In genomic region chr11:114256898-114257286, GRCh38 we compare ENCODE assay signal across 14 cellular contexts. TPM values are rescaled to one million over a fixed set of nuclear protein-coding genes. Genes with fewer than 3 reads are reported as not detected.
DNase-seq lines count a peak whose midpoint lies in the region; ATAC-seq and TF ChIP-seq lines count a peak whose summit lies in the region.
"Had no signal": no experiment of that assay in that cellular context is flagged by ENCODE, and none has a peak within 500 bp of the region (broad histone marks: within the 10 kb centered on the region; RNA-seq: fewer than 3 reads in every experiment).

No MANE protein-coding gene starts in this region.

- H3K4me3 Mint-ChIP-seq in neural progenitor cell = no peak overlapping the region
- H3K4me3 Mint-ChIP-seq: activated naive CD4-positive, alpha-beta T cell treated with anti-CD3 and anti-CD28 coated beads for 36 hours; CD14-positive monocyte; naive thymus-derived CD8-positive, alpha-beta T cell had no signal

- H3K36me3 Mint-ChIP-seq in neural progenitor cell = peaks cover 3% of the 10 kb centered on the region
- H3K36me3 Mint-ChIP-seq: naive thymus-derived CD8-positive, alpha-beta T cell had no signal

- peaks cover 0 to 10% of the 10 kb centered on the region in 2 donors for H3K4me1 ChIP-seq in esophagus (ENCODE audit: control insufficient read depth in 2 of 2, insufficient read depth in 2 of 2, low read length in 1 of 2)
- peaks cover 84% of the 10 kb centered on the region for H3K4me1 ChIP-seq in neural progenitor cell
- H3K4me1 ChIP-seq in tibial nerve = peaks cover 0 to 79% (median 46%) of the 10 kb centered on the region in 4 donors

- peaks cover 17% of the 10 kb centered on the region for H3K27me3 Mint-ChIP-seq in neural progenitor cell (ENCODE audit: insufficient read depth, low read depth)

- H3K36me3 ChIP-seq in esophagus (ENCODE audit: control insufficient read depth in 2 of 2, insufficient read depth in 2 of 2, low read length in 1 of 2) = no peaks in the 10 kb centered on the region
- H3K36me3 ChIP-seq in neural progenitor cell = no peaks in the 10 kb centered on the region
- H3K36me3 ChIP-seq in tibial nerve = peaks cover 0 to 40% (median under 1%) of the 10 kb centered on the region in 3 donors

- H3K27ac ChIP-seq in VCaP = peak overlapping the region; percentile 45; the same call in 1 of the 2 replicates
- H3K27ac ChIP-seq in esophagus (ENCODE audit: low read depth in 2 of 2, low read length in 1 of 2) = peak overlapping the region; percentile 22 to 25
- H3K27ac ChIP-seq in neural progenitor cell = peak overlapping the region; percentile 87
- H3K27ac ChIP-seq in tibial nerve = peak overlapping the region; percentile 76 to 91 (median 82)

- no peak overlapping the region for H3K9ac ChIP-seq in neural progenitor cell

- peaks cover 37% of the 10 kb centered on the region for H3F3A ChIP-seq in neural progenitor cell (ENCODE audit: low read depth)

- H3K27me3 ChIP-seq in esophagus (ENCODE audit: control insufficient read depth in 1 of 2, insufficient read depth in 2 of 2, low read length in 2 of 2) (no peaks in the 10 kb centered on the region), neural progenitor cell (no peaks in the 10 kb centered on the region), tibial nerve (no peaks in the 10 kb centered on the region)

- H2AFZ ChIP-seq in neural progenitor cell (replicated peaks) = no peak overlapping the region

- ATAC-seq in SK-N-SH treated with all-trans-retinoic acid at 6 μM for 48 hours (no peak), HG03460 (IDR thresholded peaks at IDR 0.05; ENCODE audit: unreplicated experiment) (no peak)
- ATAC-seq: naive thymus-derived CD8-positive, alpha-beta T cell had no signal

- no peak for TF ChIP-seq POLR2A in tibial nerve (IDR thresholded peaks at IDR 0.05)

- H3K4me3 ChIP-seq in esophagus (ENCODE audit: low read depth in 1 of 2, low read length in 2 of 2) (no peak overlapping the region), neural progenitor cell (no peak overlapping the region), tibial nerve (peak overlapping the region in 1 of 4 donors; percentile 39)
- H3K4me3 ChIP-seq: smooth muscle cell had no signal

- no peak for TF ChIP-seq CTCF in VCaP (conservative IDR thresholded peaks at IDR 0.05)
- no peak for TF ChIP-seq CTCF in neural progenitor cell (IDR thresholded peaks at IDR 0.05)
- no peak for TF ChIP-seq CTCF in tibial nerve (IDR thresholded peaks at IDR 0.05)

- peaks cover 82% of the 10 kb centered on the region for H3K4me1 Mint-ChIP-seq in neural progenitor cell

- H3K4me2 ChIP-seq in neural progenitor cell = peak overlapping the region; percentile 70

- H3K9me3 ChIP-seq in esophagus (ENCODE audit: control insufficient read depth in 2 of 2, insufficient read depth in 1 of 2, low read depth in 1 of 2, low read length in 1 of 2) = no peaks in the 10 kb centered on the region
- no peaks in the 10 kb centered on the region for H3K9me3 ChIP-seq in neural progenitor cell (ENCODE audit: low read depth)
- H3K9me3 ChIP-seq in tibial nerve = no peaks in the 10 kb centered on the region

- no peaks in the 10 kb centered on the region for H3K79me2 ChIP-seq in neural progenitor cell (ENCODE audit: low read depth)

- no peak for DNase-seq in neural progenitor cell (ENCODE audit: low spot score)
- DNase-seq in tibial nerve (ENCODE audit: low spot score in 2 of 2) = no peak
- DNase-seq in COR-L47 (lab: John Stamatoyannopoulos, UW) = no peak
- DNase-seq: activated naive CD4-positive, alpha-beta T cell treated with anti-CD3 and anti-CD28 coated beads for 36 hours; central memory CD4-positive, alpha-beta T cell; naive thymus-derived CD8-positive, alpha-beta T cell; NCI-H1048; NCI-H2171 had no signal

- H4K20me1 ChIP-seq in neural progenitor cell (ENCODE audit: low read depth) = peaks cover 9% of the 10 kb centered on the region

- WGBS in esophagus, 2 donors = 86 to 88% methylated on average over 12 of the region's 12 CpGs
- 82 to 89% methylated on average over 8 to 12 of the region's 12 CpGs for WGBS in tibial nerve, 2 donors

- no peaks in the 10 kb centered on the region for H3K9me3 Mint-ChIP-seq in neural progenitor cell
- H3K9me3 Mint-ChIP-seq: activated naive CD4-positive, alpha-beta T cell treated with anti-CD3 and anti-CD28 coated beads for 36 hours; naive thymus-derived CD8-positive, alpha-beta T cell had no signal

- H3K27ac Mint-ChIP-seq in neural progenitor cell = peak overlapping the region; percentile 93
- H3K27ac Mint-ChIP-seq: activated naive CD4-positive, alpha-beta T cell treated with anti-CD3 and anti-CD28 coated beads for 36 hours had no signal

- peak in 1 of 2 donors; percentile 78 for TF ChIP-seq EP300 in tibial nerve (IDR thresholded peaks at IDR 0.05)

TF ChIP-seq in SK-N-SH treated with all-trans-retinoic acid at 6 μM for 48 hours, 23 proteins besides CTCF, POLR2A, EP300 and RAD21:
- TF ChIP-seq ISL1 (CRISPR knock-in tag; IDR thresholded peaks at IDR 0.05) (no peak), OSR1 (CRISPR knock-in tag; IDR thresholded peaks at IDR 0.05) (no peak), ZFP3 (CRISPR knock-in tag; IDR thresholded peaks at IDR 0.05) (no peak), TCF4 (CRISPR knock-in tag; IDR thresholded peaks at IDR 0.05; ENCODE audit: borderline replicate concordance) (no peak), SNAI2 (CRISPR knock-in tag; IDR thresholded peaks at IDR 0.05) (no peak)

RNA-seq across cellular contexts. Expression of gene NNMT, which starts 39.3 kb away (rescaled TPM):
- 10 to 100 TPM; 23.5 to 69.1 TPM for polyA plus RNA-seq in esophagus
- total RNA-seq in neural progenitor cell (ENCODE audit: low replicate concordance) (1.7 TPM in 1 of 2 replicates, not detected in the other), tibial nerve (1,000 to 10,000 TPM in 1 of 4 donors, 100 to 1,000 TPM in 3; 520 to 1,803 (median 896) TPM)
- total RNA-seq: activated naive CD4-positive, alpha-beta T cell treated with anti-CD3 and anti-CD28 coated beads for 36 hours; naive thymus-derived CD8-positive, alpha-beta T cell had no signal
- polyA plus RNA-seq: CD14-positive monocyte; naive thymus-derived CD8-positive, alpha-beta T cell had no signal

Comparison
In these comparisons a context has a peak if more than half of its experiments do, and no peak if none do; other contexts are left out.
1. H3K27ac ChIP-seq: peak in every context shown above with its lines; median percentile 87 in neural progenitor cell; 82 in tibial nerve; 45 in VCaP; 24 in esophagus.
2. RNA of gene NNMT, which starts 39.3 kb away (total RNA-seq): 520 to 1,803 TPM in tibial nerve; 1.7 TPM in neural progenitor cell; every median in the first group is over 100 times any median in the second.